In the genomic region with DNA sequence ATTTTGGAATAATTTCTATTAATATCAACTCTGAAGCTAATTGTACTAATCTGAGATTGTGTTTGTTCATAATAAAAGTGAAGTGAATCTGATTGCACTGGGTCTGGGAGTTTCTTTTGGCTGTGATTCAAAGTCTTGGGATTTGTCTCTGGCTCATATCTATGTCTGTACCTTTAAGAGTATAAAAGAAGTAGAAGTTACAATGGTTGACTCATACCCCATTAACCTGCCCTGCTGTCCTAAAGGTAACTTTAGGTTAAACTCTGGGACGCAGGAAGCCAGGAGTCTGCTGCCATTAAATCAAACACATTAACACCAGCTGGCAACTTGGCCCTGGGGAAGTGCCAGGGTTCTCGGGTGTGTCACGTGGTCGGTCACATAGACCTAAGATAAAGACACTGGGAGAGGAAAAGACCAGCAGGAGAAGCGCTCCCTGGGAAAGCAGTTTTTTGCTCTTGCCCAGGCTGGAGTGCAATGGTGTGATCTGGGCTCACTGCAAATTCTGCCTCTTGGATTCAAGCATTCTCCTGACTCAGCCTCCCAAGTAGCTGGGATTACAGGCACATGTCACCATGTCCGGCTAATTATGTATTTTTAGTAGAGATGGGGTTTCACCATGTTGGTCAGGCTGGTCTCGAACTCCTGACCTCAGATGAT, we compare ENCODE assay signal across 8 cellular contexts. TPM values are rescaled to one million over a fixed set of nuclear protein-coding genes. Genes with fewer than 3 reads are reported as not detected.
A peak's percentile ranks its signal among the peaks of the same experiment; 100 is the strongest.
DNase-seq lines count a peak whose midpoint lies in the region; ATAC-seq and TF ChIP-seq lines count a peak whose summit lies in the region.

No MANE protein-coding gene starts in this region.

- H4K20me1 ChIP-seq in hepatocyte (ENCODE audit: insufficient read depth, poor library complexity, severe bottlenecking) = no peaks in the 10 kb centered on the region

- intact Hi-C loops in Caco-2 (cut with micrococcal nuclease; ENCODE audit: unreplicated experiment) (no loop called here), stomach (cut with DNase I; ENCODE audit: low total_unique reads) (no loop called here)

- H3K9me3 ChIP-seq in Caco-2 = no peaks in the 10 kb centered on the region
- H3K9me3 ChIP-seq in hepatocyte (ENCODE audit: low read depth) = no peaks in the 10 kb centered on the region
- no peaks in the 10 kb centered on the region for H3K9me3 ChIP-seq in stomach

- H3K27ac ChIP-seq in hepatocyte (peak overlapping the region; percentile 71), stomach (peak overlapping the region; percentile 22 to 67 (median 60))

- no peak overlapping the region for H3K4me3 Mint-ChIP-seq in Caco-2 (ENCODE audit: unreplicated experiment)

- TF ChIP-seq POLR2A in stomach (IDR thresholded peaks at IDR 0.05) = no peak

- peaks cover 26% of the 10 kb centered on the region for H3K4me1 Mint-ChIP-seq in Caco-2 (ENCODE audit: low read depth, unreplicated experiment)

- DNase-seq in Caco-2 = no peak
- DNase-seq in NCI-H146 (lab: John Stamatoyannopoulos, UW) = peak; percentile 70
- peak in 39 of 56 donors; percentile 12 to 74 (median 42) for DNase-seq in amygdala (lab: John Stamatoyannopoulos, UW)
- peak; percentile 89 for DNase-seq in hepatocyte (ENCODE audit: low spot score)
- peak; percentile 95 for DNase-seq in stomach
- no peak for DNase-seq in dedifferentiated amniotic fluid mesenchymal stem cell (ENCODE audit: extremely low spot score)
- DNase-seq in NK-92 treated with Interleukin-12 subunit alpha and Interleukin-12 subunit beta, amount 100 ng/mL, for 24 hours (lab: John Stamatoyannopoulos, UW) = no peak

- BruUV-seq in Caco-2 (replicated peaks; lab: Mats Ljungman, UMichigan) = no TSS peak

- TF ChIP-seq EP300 in stomach (IDR thresholded peaks at IDR 0.05) = no peak

- 0 out of 2 replicates have a peak, but pooled peaks cover 2% of the 10 kb centered on the region for H3K36me3 ChIP-seq in Caco-2 (ENCODE audit: control insufficient read depth, insufficient read depth, low read length)
- no peaks in the 10 kb centered on the region for H3K36me3 ChIP-seq in hepatocyte (replicated peaks; ENCODE audit: insufficient read depth, low read depth)
- peaks cover 0 to 10% (median 4%) of the 10 kb centered on the region in 4 donors for H3K36me3 ChIP-seq in stomach

- peaks cover 45% of the 10 kb centered on the region for H3K36me3 Mint-ChIP-seq in Caco-2 (ENCODE audit: insufficient read depth, unreplicated experiment)

- CTCF ChIA-PET in Caco-2 (lab: Charles Lee) = no interaction called here

- no peaks in the 10 kb centered on the region for H3K9me2 ChIP-seq in hepatocyte (replicated peaks; ENCODE audit: insufficient read depth)

- no peak overlapping the region for H3K4me3 ChIP-seq in Caco-2 (ENCODE audit: low read depth, low read length)
- H3K4me3 ChIP-seq in hepatocyte = no peak overlapping the region
- H3K4me3 ChIP-seq in stomach = no peak overlapping the region

- H3K4me2 ChIP-seq in hepatocyte = peak overlapping the region; percentile 21

- H3K4me1 ChIP-seq in Caco-2 (peaks cover 22% of the 10 kb centered on the region), hepatocyte (ENCODE audit: insufficient read depth) (peaks cover 26% of the 10 kb centered on the region), stomach (peaks cover 11 to 42% (median 22%) of the 10 kb centered on the region in 4 donors)

- no peak for ATAC-seq in activated CD4-positive, CD25-positive, alpha-beta regulatory T cell treated with anti-CD3 and anti-CD28 coated beads, Interleukin-2, amount 50 U/mL, for 24 hours

- no peak for TF ChIP-seq CTCF in Caco-2 (IDR thresholded peaks at IDR 0.05; ENCODE audit: insufficient read depth in 1 of 2, low read depth in 1 of 2, low read length in 1 of 2, severe bottlenecking in 1 of 2, unreplicated experiment in 1 of 2)
- TF ChIP-seq CTCF in hepatocyte (IDR thresholded peaks at IDR 0.05; ENCODE audit: poor library complexity) = no peak
- TF ChIP-seq CTCF in stomach (IDR thresholded peaks at IDR 0.05) = no peak

- peaks cover 2% of the 10 kb centered on the region for H3K79me2 ChIP-seq in hepatocyte

- no peaks in the 10 kb centered on the region for H3K27me3 Mint-ChIP-seq in Caco-2 (ENCODE audit: insufficient read depth, unreplicated experiment)

- H3K27me3 ChIP-seq in Caco-2 (replicated peaks; ENCODE audit: control insufficient read depth, insufficient read depth, low read length) = no peaks in the 10 kb centered on the region
- H3K27me3 ChIP-seq in hepatocyte = no peaks in the 10 kb centered on the region
- no peaks in the 10 kb centered on the region for H3K27me3 ChIP-seq in stomach

- POLR2A ChIA-PET in Caco-2 (lab: Charles Lee) = no interaction called here

- no peak overlapping the region for H2AFZ ChIP-seq in hepatocyte

- no peaks in the 10 kb centered on the region for H3K9me3 Mint-ChIP-seq in Caco-2 (ENCODE audit: unreplicated experiment)

- WGBS in hepatocyte (ENCODE audit: low lambda C conversion rate, missing lambda C conversion rate) = 43% methylated on average over 7 of the region's 7 CpGs
- WGBS in stomach, 5 donors = 19 to 45% (median 27%) methylated on average over 7 of the region's 7 CpGs

- peak overlapping the region; percentile 17 for H3K27ac Mint-ChIP-seq in Caco-2 (ENCODE audit: unreplicated experiment)

RNA-seq across cellular contexts. Expression of gene SCD, which starts 17.8 kb away (rescaled TPM):
- total RNA-seq in Caco-2 (2022) (449 and 457 TPM in 2 replicates), hepatocyte (589 and 622 TPM in 2 replicates), stomach (10 to 100 TPM in 3 of 5 donors, 1 to 10 TPM in 2; 2.3 to 36.2 (median 28.5) TPM)
- polyA plus RNA-seq in hepatocyte (213 and 282 TPM in 2 replicates), stomach (10 to 100 TPM in 2 of 3 donors, 1 to 10 TPM in 1; 5.5 to 19.1 (median 16.6) TPM)

RNA-seq across cellular contexts. Expression of gene PKD2L1, which starts 34.8 kb away (rescaled TPM):
- total RNA-seq in Caco-2 (2022) (0.19 TPM in 1 of 2 replicates, not detected in the other), hepatocyte (0.10 TPM in 1 of 2 replicates, not detected in the other), stomach (under 1 TPM in 1 of 5 donors, not detected in 4; 0.89 TPM)
- polyA plus RNA-seq in hepatocyte (0.88 and 1.9 TPM in 2 replicates), stomach (under 1 TPM in 1 of 3 donors, not detected in 2; 0.23 TPM)

Comparison
In these comparisons a context has a peak if more than half of its experiments do, and no peak if none do; other contexts are left out.
1. DNase-seq: peak in NCI-H146 (single experiment), amygdala (39 of 56), hepatocyte (single experiment) and stomach (single experiment); none in Caco-2 (0 of 2), dedifferentiated amniotic fluid mesenchymal stem cell (single experiment) and NK-92 treated with Interleukin-12 subunit alpha and Interleukin-12 subunit beta, amount 100 ng/mL, for 24 hours (single experiment).
2. RNA of gene SCD, which starts 17.8 kb away (total RNA-seq): 589 to 622 TPM in hepatocyte and 449 to 457 TPM in Caco-2; 2.3 to 36.2 TPM in stomach; every median in the first group is over 10 times any median in the second.